Comparison of ENCODE assay signal across 29 cellular contexts in the genomic region with DNA sequence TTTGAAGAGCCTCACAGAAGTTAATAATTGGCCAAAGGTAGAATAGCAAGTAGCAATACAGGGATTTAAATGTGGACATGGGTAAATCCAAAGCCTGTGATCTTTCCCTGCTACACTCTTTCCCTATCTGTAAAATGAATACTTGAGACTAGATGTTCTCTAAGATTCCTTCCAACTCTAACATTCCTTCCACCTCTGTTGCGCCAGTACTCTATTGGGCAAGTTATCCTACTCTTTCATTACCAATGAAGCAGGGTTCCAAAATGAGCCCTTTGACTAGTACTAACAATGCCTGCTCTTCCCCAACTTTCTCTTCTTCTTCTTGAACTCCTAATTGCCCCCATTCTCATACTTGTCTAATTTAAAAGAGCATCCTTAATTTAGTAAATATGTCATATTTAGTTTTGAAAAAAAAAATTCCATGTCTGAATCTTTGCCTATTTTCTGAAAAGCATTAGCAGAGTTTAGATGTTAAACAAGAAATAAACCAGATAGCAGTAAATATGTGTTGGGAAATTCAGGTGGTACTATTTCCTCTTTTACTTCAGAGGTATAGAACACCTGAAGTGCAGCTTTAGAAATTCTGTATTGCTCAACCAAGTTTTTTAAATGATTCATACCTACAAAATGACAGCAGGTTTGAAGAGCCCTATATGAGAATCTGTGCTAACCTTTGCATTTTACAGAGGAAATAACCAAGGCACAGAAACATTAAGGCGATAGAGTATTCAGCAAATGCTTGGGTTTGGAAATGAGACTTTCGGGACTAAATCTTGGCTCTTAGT. TPM values are rescaled to one million over a fixed set of nuclear protein-coding genes. Genes with fewer than 3 reads are reported as not detected.
"Had no signal": no experiment of that assay in that cellular context is flagged by ENCODE, and none has a peak within 500 bp of the region (broad histone marks: within the 10 kb centered on the region; RNA-seq: fewer than 3 reads in every experiment).

No MANE protein-coding gene starts in this region.

- H3K36me3 ChIP-seq: neural progenitor cell, ovary, right lobe of liver, sigmoid colon, stomach, thoracic aorta, thyroid gland, tibial nerve, upper lobe of right lung, vagina had no signal

- FAIRE-seq: small intestine, urothelium cell line had no signal

- DNase-seq: natural killer cell; occipital lobe; ovary; posterior cingulate gyrus; psoas muscle; right cardiac atrium; right lobe of liver; sigmoid colon; small intestine; stimulated activated CD4-positive, alpha-beta T cell treated with anti-CD3 and anti-CD28 coated beads, Interleukin-15, amount 100 ng/mL, for 24 hours; stimulated activated CD4-positive, alpha-beta T cell treated with anti-CD3 and anti-CD28 coated beads, Interleukin-2, amount 100 ng/mL, for 24 hours; stimulated activated CD4-positive, alpha-beta T cell treated with anti-CD3 and anti-CD28 coated beads, Interleukin-2, amount 100 ng/mL, for 48 hours; stimulated activated CD4-positive, alpha-beta T cell treated with anti-CD3 and anti-CD28 coated beads, Interleukin-4, amount 100 ng/mL, for 24 hours; stimulated activated naive B cell treated with anti-CD40 and anti-IgM and Interleukin-4, amounts not matched to agents 10 μg/mL and 1 μg/mL and 100 μg/mL, for 72 hours; stimulated activated naive CD4-positive, alpha-beta T cell treated with Interleukin-2 at 50 U/mL for 16 hours; stomach; thyroid gland; upper lobe of right lung had no signal

- H3K79me2 ChIP-seq: parathyroid adenoma had no signal

- H3K4me2 ChIP-seq: neural progenitor cell had no signal

- H3K27ac Mint-ChIP-seq: natural killer cell; nephron; progenitor cell of endocrine pancreas; stimulated activated effector memory CD8-positive, alpha-beta T cell treated with anti-CD3 and anti-CD28 coated beads, Interleukin-12 subunit alpha, Interleukin-12 subunit beta, amount 100 ng/mL, for 72 hours; stimulated activated naive B cell treated with anti-CD40 and anti-IgM and Interleukin-4, amounts not matched to agents 10 μg/mL and 1 μg/mL and 100 μg/mL, for 72 hours; stimulated activated naive CD8-positive, alpha-beta T cell treated with anti-CD3 and anti-CD28 coated beads, Interleukin-15, Interleukin-2, amounts not matched to agents 100 ng/mL and 50 ng/mL, for 24 hours; type B pancreatic cell had no signal

- H3K4me3 ChIP-seq: neural progenitor cell, ovary, psoas muscle, right lobe of liver, sigmoid colon, stomach, thoracic aorta, thyroid gland, tibial nerve, upper lobe of right lung, vagina had no signal

- H2AFZ ChIP-seq: neural progenitor cell, parathyroid adenoma had no signal

- H3K27ac ChIP-seq: neural progenitor cell, ovary, parathyroid adenoma, psoas muscle, right lobe of liver, sigmoid colon, stomach, thoracic aorta, thyroid gland, tibial nerve, upper lobe of right lung, vagina had no signal

- H3K9me3 ChIP-seq: ovary, psoas muscle, right lobe of liver, sigmoid colon, stomach, thoracic aorta, thyroid gland, tibial nerve, upper lobe of right lung, vagina had no signal

- H3K4me1 Mint-ChIP-seq: natural killer cell; neural progenitor cell; stimulated activated effector memory CD8-positive, alpha-beta T cell treated with anti-CD3 and anti-CD28 coated beads, Interleukin-12 subunit alpha, Interleukin-12 subunit beta, amount 100 ng/mL, for 72 hours; stimulated activated naive B cell treated with anti-CD40 and anti-IgM and Interleukin-4, amounts not matched to agents 10 μg/mL and 1 μg/mL and 100 μg/mL, for 72 hours had no signal

- H3K36me3 Mint-ChIP-seq: natural killer cell; neural progenitor cell; stimulated activated effector memory CD8-positive, alpha-beta T cell treated with anti-CD3 and anti-CD28 coated beads, Interleukin-12 subunit alpha, Interleukin-12 subunit beta, amount 100 ng/mL, for 72 hours; stimulated activated naive B cell treated with anti-CD40 and anti-IgM and Interleukin-4, amounts not matched to agents 10 μg/mL and 1 μg/mL and 100 μg/mL, for 72 hours; type B pancreatic cell had no signal

- H3K27me3 Mint-ChIP-seq: stimulated activated naive CD8-positive, alpha-beta T cell treated with anti-CD3 and anti-CD28 coated beads, Interleukin-15, Interleukin-2, amounts not matched to agents 100 ng/mL and 50 ng/mL, for 24 hours; type B pancreatic cell had no signal

- H3K9me3 Mint-ChIP-seq: nephron; neural progenitor cell; stimulated activated effector memory CD8-positive, alpha-beta T cell treated with anti-CD3 and anti-CD28 coated beads, Interleukin-12 subunit alpha, Interleukin-12 subunit beta, amount 100 ng/mL, for 72 hours; stimulated activated naive B cell treated with anti-CD40 and anti-IgM and Interleukin-4, amounts not matched to agents 10 μg/mL and 1 μg/mL and 100 μg/mL, for 72 hours; stimulated activated naive CD8-positive, alpha-beta T cell treated with anti-CD3 and anti-CD28 coated beads, Interleukin-15, Interleukin-2, amounts not matched to agents 100 ng/mL and 50 ng/mL, for 24 hours had no signal

- ATAC-seq: natural killer cell; psoas muscle; right cardiac atrium; right lobe of liver; stimulated activated effector memory CD8-positive, alpha-beta T cell treated with anti-CD3 and anti-CD28 coated beads, Interleukin-12 subunit alpha, Interleukin-12 subunit beta, amount 100 ng/mL, for 72 hours; stimulated activated naive B cell treated with anti-CD40 and anti-IgM and Interleukin-4, amounts not matched to agents 10 μg/mL and 1 μg/mL and 100 μg/mL, for 72 hours; upper lobe of right lung had no signal

- H3K9ac ChIP-seq: neural progenitor cell, parathyroid adenoma had no signal

- H3K4me1 ChIP-seq: neural progenitor cell, parathyroid adenoma, psoas muscle, right lobe of liver, sigmoid colon, stomach, thyroid gland, tibial nerve, upper lobe of right lung, vagina had no signal

- H3K4me3 Mint-ChIP-seq: natural killer cell; nephron; neural progenitor cell; stimulated activated effector memory CD8-positive, alpha-beta T cell treated with anti-CD3 and anti-CD28 coated beads, Interleukin-12 subunit alpha, Interleukin-12 subunit beta, amount 100 ng/mL, for 72 hours; stimulated activated naive B cell treated with anti-CD40 and anti-IgM and Interleukin-4, amounts not matched to agents 10 μg/mL and 1 μg/mL and 100 μg/mL, for 72 hours; stimulated activated naive CD8-positive, alpha-beta T cell treated with anti-CD3 and anti-CD28 coated beads, Interleukin-15, Interleukin-2, amounts not matched to agents 100 ng/mL and 50 ng/mL, for 24 hours; type B pancreatic cell had no signal

- H3K27me3 ChIP-seq: neural progenitor cell, ovary, right lobe of liver, sigmoid colon, stomach, thyroid gland, tibial nerve, upper lobe of right lung, vagina had no signal

RNA-seq across cellular contexts. Expression of gene RSPO3, which starts 35.0 kb away (rescaled TPM):
- total RNA-seq: natural killer cell had no signal
